ENCODE assay signal across 12 cellular contexts in genomic region chr1:41900611-41901444, GRCh38. TPM values are rescaled to one million over a fixed set of nuclear protein-coding genes. Genes with fewer than 3 reads are reported as not detected.
DNase-seq lines count a peak whose midpoint lies in the region; ATAC-seq and TF ChIP-seq lines count a peak whose summit lies in the region.
"Had no signal": no experiment of that assay in that cellular context is flagged by ENCODE, and none has a peak within 500 bp of the region (broad histone marks: within the 10 kb centered on the region; RNA-seq: fewer than 3 reads in every experiment).

No MANE protein-coding gene starts in this region.

- TF ChIP-seq CTCF in foreskin keratinocyte (conservative IDR thresholded peaks at IDR 0.05): no peak

- peak; percentile 4 for DNase-seq in activated CD4-positive, alpha-beta T cell treated with anti-CD3 and anti-CD28 coated beads, Interleukin-2, amount 10 ng/mL, durations not matched to agents 7 days and 5 days
- no peak for DNase-seq in activated CD4-positive, alpha-beta T cell treated with anti-CD3 and anti-CD28 coated beads for 4 hours
- DNase-seq in SW 1271 (lab: John Stamatoyannopoulos, UW) (peak; percentile 30 to 80), foreskin keratinocyte (peak; percentile 70 to 85), DMS 273 treated with DMSO at 0.1 percent for 48 hours (lab: John Stamatoyannopoulos, UW) (no peak)
- peak in 1 of 2 donors; percentile 42 for DNase-seq in stimulated activated effector memory CD8-positive, alpha-beta T cell treated with anti-CD3 and anti-CD28 coated beads, Interleukin-12 subunit alpha, Interleukin-12 subunit beta, amount 100 ng/mL, for 72 hours (ENCODE audit: low spot score in 2 of 2)
- DNase-seq: activated naive CD4-positive, alpha-beta T cell treated with Interleukin-2 at 50 U/mL for 16 hours; NCI-H446 had no signal

- peak overlapping the region; percentile 80 for H3K27ac Mint-ChIP-seq in activated CD4-positive, alpha-beta T cell treated with anti-CD3 and anti-CD28 coated beads, Interleukin-2, amount 10 ng/mL, durations not matched to agents 7 days and 5 days
- peak overlapping the region; percentile 86 for H3K27ac Mint-ChIP-seq in stimulated activated effector memory CD8-positive, alpha-beta T cell treated with anti-CD3 and anti-CD28 coated beads, Interleukin-12 subunit alpha, Interleukin-12 subunit beta, amount 100 ng/mL, for 72 hours

- peaks cover 6% of the 10 kb centered on the region for H3K9me3 Mint-ChIP-seq in activated CD4-positive, alpha-beta T cell treated with anti-CD3 and anti-CD28 coated beads, Interleukin-2, amount 10 ng/mL, durations not matched to agents 7 days and 5 days
- peaks cover 3% of the 10 kb centered on the region for H3K9me3 Mint-ChIP-seq in stimulated activated effector memory CD8-positive, alpha-beta T cell treated with anti-CD3 and anti-CD28 coated beads, Interleukin-12 subunit alpha, Interleukin-12 subunit beta, amount 100 ng/mL, for 72 hours

- H3K4me1 Mint-ChIP-seq in activated CD4-positive, alpha-beta T cell treated with anti-CD3 and anti-CD28 coated beads, Interleukin-2, amount 10 ng/mL, durations not matched to agents 7 days and 5 days: peaks cover 91% of the 10 kb centered on the region
- peaks cover 72% of the 10 kb centered on the region for H3K4me1 Mint-ChIP-seq in stimulated activated effector memory CD8-positive, alpha-beta T cell treated with anti-CD3 and anti-CD28 coated beads, Interleukin-12 subunit alpha, Interleukin-12 subunit beta, amount 100 ng/mL, for 72 hours

- CTCF ChIA-PET in activated CD4-positive, alpha-beta T cell treated with anti-CD3 and anti-CD28 coated beads, Interleukin-2, amount 10 ng/mL, durations not matched to agents 7 days and 5 days (lab: Charles Lee): interaction anchor here (0.8 to 1.8 kb wide), 3 partner anchors 9 to 385 kb away, joined by 3 to 5 read pairs (median 4); no protein-coding TSS in a partner anchor

- ATAC-seq in foreskin keratinocyte: peak; percentile 83
- no peak for ATAC-seq in stimulated activated effector memory CD8-positive, alpha-beta T cell treated with anti-CD3 and anti-CD28 coated beads, Interleukin-12 subunit alpha, Interleukin-12 subunit beta, amount 100 ng/mL, for 72 hours
- ATAC-seq in HG03565 (IDR thresholded peaks at IDR 0.05; ENCODE audit: unreplicated experiment): no peak
- no peak for ATAC-seq in HG03354 (IDR thresholded peaks at IDR 0.05; ENCODE audit: poor library complexity, severe bottlenecking, unreplicated experiment)
- ATAC-seq: esophagus mucosa had no signal

- POLR2A ChIA-PET in activated CD4-positive, alpha-beta T cell treated with anti-CD3 and anti-CD28 coated beads, Interleukin-2, amount 10 ng/mL, durations not matched to agents 7 days and 5 days (lab: Charles Lee): no interaction called here

- no peaks in the 10 kb centered on the region for H3K27me3 Mint-ChIP-seq in activated CD4-positive, alpha-beta T cell treated with anti-CD3 and anti-CD28 coated beads, Interleukin-2, amount 10 ng/mL, durations not matched to agents 7 days and 5 days

- H3K4me1 ChIP-seq in foreskin keratinocyte: peaks cover 34% of the 10 kb centered on the region
- H3K4me1 ChIP-seq: HAP-1 had no signal

- no peak overlapping the region for H3K4me3 Mint-ChIP-seq in activated CD4-positive, alpha-beta T cell treated with anti-CD3 and anti-CD28 coated beads, Interleukin-2, amount 10 ng/mL, durations not matched to agents 7 days and 5 days
- H3K4me3 Mint-ChIP-seq in stimulated activated effector memory CD8-positive, alpha-beta T cell treated with anti-CD3 and anti-CD28 coated beads, Interleukin-12 subunit alpha, Interleukin-12 subunit beta, amount 100 ng/mL, for 72 hours: peak overlapping the region; percentile 43

- peaks cover 26% of the 10 kb centered on the region for H3K36me3 Mint-ChIP-seq in activated CD4-positive, alpha-beta T cell treated with anti-CD3 and anti-CD28 coated beads, Interleukin-2, amount 10 ng/mL, durations not matched to agents 7 days and 5 days (ENCODE audit: low read depth)
- no peaks in the 10 kb centered on the region for H3K36me3 Mint-ChIP-seq in stimulated activated effector memory CD8-positive, alpha-beta T cell treated with anti-CD3 and anti-CD28 coated beads, Interleukin-12 subunit alpha, Interleukin-12 subunit beta, amount 100 ng/mL, for 72 hours

- no peak overlapping the region for H3K27ac ChIP-seq in foreskin keratinocyte

- no peaks in the 10 kb centered on the region for H3K27me3 ChIP-seq in foreskin keratinocyte

RNA-seq across cellular contexts. Expression of gene HIVEP3, which starts 17.9 kb away (rescaled TPM):
- total RNA-seq in activated CD4-positive, alpha-beta T cell treated with anti-CD3 and anti-CD28 coated beads, Interleukin-2, amount 10 ng/mL, durations not matched to agents 7 days and 5 days: 10 to 100 TPM; 18.4 to 21.5 TPM
- total RNA-seq in foreskin keratinocyte: 0.71 and 0.78 TPM in 2 replicates
- 0.90 and 0.93 TPM in 2 replicates for polyA plus RNA-seq in foreskin keratinocyte

Comparison
In these comparisons a context has a peak if more than half of its experiments do, and no peak if none do; other contexts are left out.
1. DNase-seq: peak in activated CD4-positive, alpha-beta T cell treated with anti-CD3 and anti-CD28 coated beads, Interleukin-2, amount 10 ng/mL, durations not matched to agents 7 days and 5 days (single experiment), SW 1271 (2 of 2) and foreskin keratinocyte (2 of 2); none in activated CD4-positive, alpha-beta T cell treated with anti-CD3 and anti-CD28 coated beads for 4 hours (0 of 2) and DMS 273 treated with DMSO at 0.1 percent for 48 hours (single experiment).
2. RNA of gene HIVEP3, which starts 17.9 kb away (total RNA-seq): 18.4 to 21.5 TPM in activated CD4-positive, alpha-beta T cell treated with anti-CD3 and anti-CD28 coated beads, Interleukin-2, amount 10 ng/mL, durations not matched to agents 7 days and 5 days; 0.71 to 0.78 TPM in foreskin keratinocyte; every median in the first group is over 10 times any median in the second.